7 cellular contexts compared by ENCODE assay signal in genomic region chr7:78023191-78023590, GRCh38.
"Had no signal": no experiment of that assay in that cellular context is flagged by ENCODE, and none has a peak within 500 bp of the region (broad histone marks: within the 10 kb centered on the region; RNA-seq: fewer than 3 reads in every experiment).

No MANE protein-coding gene starts in this region.

- H3K9me3 ChIP-seq: HAP-1 had no signal

- H3K27ac ChIP-seq: KMS-11 had no signal

- ATAC-seq: GM23338, HCT116 had no signal

- DNase-seq: H7, HFFc6, KBM-7 had no signal

- H3K9ac ChIP-seq: KMS-11 had no signal

- H3K36me3 ChIP-seq: HAP-1 had no signal

- H2AFZ ChIP-seq: GM23338 had no signal

- H3K4me3 ChIP-seq: GM23338, HAP-1 had no signal

- H3K4me2 ChIP-seq: GM23338, KMS-11 had no signal
